In genomic region chr6:26322645-26323482, GRCh38 we compare ENCODE assay signal across 8 cellular contexts.
A peak's percentile ranks its signal among the peaks of the same experiment; 100 is the strongest.
DNase-seq lines count a peak whose midpoint lies in the region; ATAC-seq lines count a peak whose summit lies in the region.

No MANE protein-coding gene starts in this region.

- peaks cover 48% of the 10 kb centered on the region for H3K4me1 Mint-ChIP-seq in stimulated activated naive CD8-positive, alpha-beta T cell treated with anti-CD3 and anti-CD28 coated beads, Interleukin-15, amount 100 ng/mL, for 72 hours

- ATAC-seq in HG02759 (IDR thresholded peaks at IDR 0.05; ENCODE audit: unreplicated experiment), result peak; percentile 61
- peak; percentile 69 to 76 for ATAC-seq in activated CD4-positive, CD25-positive, alpha-beta regulatory T cell treated with anti-CD3 and anti-CD28 coated beads, Interleukin-2, amount 50 U/mL, for 24 hours
- ATAC-seq in stimulated activated naive CD8-positive, alpha-beta T cell treated with anti-CD3 and anti-CD28 coated beads, Interleukin-15, amount 100 ng/mL, for 72 hours, result peak; percentile 81
- no peak for ATAC-seq in GM21529 (IDR thresholded peaks at IDR 0.05; ENCODE audit: unreplicated experiment)

- H3K9me3 Mint-ChIP-seq in stimulated activated naive CD8-positive, alpha-beta T cell treated with anti-CD3 and anti-CD28 coated beads, Interleukin-15, amount 100 ng/mL, for 72 hours, result no peaks in the 10 kb centered on the region

- H3K4me3 Mint-ChIP-seq in stimulated activated naive CD8-positive, alpha-beta T cell treated with anti-CD3 and anti-CD28 coated beads, Interleukin-15, amount 100 ng/mL, for 72 hours, result peak overlapping the region; percentile 83 to 89

- peaks cover 14% of the 10 kb centered on the region for H3K27me3 Mint-ChIP-seq in stimulated activated naive CD8-positive, alpha-beta T cell treated with anti-CD3 and anti-CD28 coated beads, Interleukin-15, amount 100 ng/mL, for 72 hours

- H3K27ac Mint-ChIP-seq in stimulated activated naive CD8-positive, alpha-beta T cell treated with anti-CD3 and anti-CD28 coated beads, Interleukin-15, amount 100 ng/mL, for 72 hours, result peak overlapping the region; percentile 87 to 98

- DNase-seq in DMS79 (lab: John Stamatoyannopoulos, UW), result peak; percentile 31
- DNase-seq in NCI-H345 treated with DMSO at 0.1 percent for 48 hours (lab: John Stamatoyannopoulos, UW; ENCODE audit: unreplicated experiment), result peak; percentile 61
- peak; percentile 26 for DNase-seq in effector CD8-positive, alpha-beta T cell (lab: John Stamatoyannopoulos, UW)
- DNase-seq in medulla oblongata (ENCODE audit: extremely low spot score), result peak; percentile 78
- DNase-seq in stimulated activated naive CD8-positive, alpha-beta T cell treated with anti-CD3 and anti-CD28 coated beads, Interleukin-15, amount 100 ng/mL, for 72 hours, result peak; percentile 77 to 79

Comparison
In these comparisons a context has a peak if more than half of its experiments do, and no peak if none do; other contexts are left out.
1. DNase-seq: peak in every context shown above with its lines; median percentile 78 in medulla oblongata; 78 in stimulated activated naive CD8-positive, alpha-beta T cell treated with anti-CD3 and anti-CD28 coated beads, Interleukin-15, amount 100 ng/mL, for 72 hours; 61 in NCI-H345 treated with DMSO at 0.1 percent for 48 hours; 31 in DMS79; 26 in effector CD8-positive, alpha-beta T cell.